ENCODE assay signal across 20 cellular contexts in genomic region chr9:124457887-124458431, GRCh38. TPM values are rescaled to one million over a fixed set of nuclear protein-coding genes. Genes with fewer than 3 reads are reported as not detected.
DNase-seq lines count a peak whose midpoint lies in the region; ATAC-seq, FAIRE-seq and TF ChIP-seq lines count a peak whose summit lies in the region.
"Had no signal": no experiment of that assay in that cellular context is flagged by ENCODE, and none has a peak within 500 bp of the region (broad histone marks: within the 10 kb centered on the region; RNA-seq: fewer than 3 reads in every experiment).

No MANE protein-coding gene starts in this region.

- no peaks in the 10 kb centered on the region for H3K36me3 Mint-ChIP-seq in CD14-positive monocyte
- H3K36me3 Mint-ChIP-seq in GM23338 (ENCODE audit: low read depth): no peaks in the 10 kb centered on the region
- H3K36me3 Mint-ChIP-seq in mesothelial cell of epicardium: no peaks in the 10 kb centered on the region
- H3K36me3 Mint-ChIP-seq: CD4-positive, CD25-positive, alpha-beta regulatory T cell; IgD-negative memory B cell had no signal

- DNase-seq in CD14-positive monocyte (ENCODE audit: low spot score): peak; percentile 44
- DNase-seq in GM23338 (ENCODE audit: low spot score): no peak
- no peak for DNase-seq in bronchial epithelial cell (ENCODE audit: low read depth)
- no peak for DNase-seq in neuronal stem cell (ENCODE audit: low spot score)
- DNase-seq in NCI-H748 (lab: John Stamatoyannopoulos, UW; ENCODE audit: unreplicated experiment): no peak
- DNase-seq in GM19238 (ENCODE audit: insufficient read length, low spot score): no peak
- no peak for DNase-seq in mesothelial cell of epicardium (ENCODE audit: low spot score in 2 of 2, unreplicated experiment in 2 of 2)
- DNase-seq: ACHN; CD4-positive, CD25-positive, alpha-beta regulatory T cell; DMS153; GM23248; HFFc6; NCI-H1417; NCI-H187 treated with DMSO at 0.1 percent for 48 hours; NCI-H69 had no signal

- peak; percentile 11 for ATAC-seq in GM23338
- ATAC-seq in HG03280 (IDR thresholded peaks at IDR 0.05; ENCODE audit: unreplicated experiment): no peak

- peak overlapping the region; percentile 59 for H3K23ac ChIP-seq in neuronal stem cell (ENCODE audit: low read depth, low read length, poor library complexity)

- H3K4me3 Mint-ChIP-seq in CD14-positive monocyte (no peak overlapping the region), GM23338 (no peak overlapping the region), mesothelial cell of epicardium (no peak overlapping the region)
- H3K4me3 Mint-ChIP-seq: CD4-positive, CD25-positive, alpha-beta regulatory T cell; HFFc6 had no signal

- H4K91ac ChIP-seq in neuronal stem cell (ENCODE audit: low read depth, low read length, poor library complexity): no peak overlapping the region

- no peaks in the 10 kb centered on the region for H3K79me2 ChIP-seq in GM23338 (replicated peaks; ENCODE audit: insufficient read depth)

- peak overlapping the region; percentile 25 for H2BK15ac ChIP-seq in neuronal stem cell (ENCODE audit: low read length)

- H3K4me1 Mint-ChIP-seq in CD14-positive monocyte: no peaks in the 10 kb centered on the region
- H3K4me1 Mint-ChIP-seq in GM23338: peaks cover 5% of the 10 kb centered on the region
- H3K4me1 Mint-ChIP-seq in mesothelial cell of epicardium: no peaks in the 10 kb centered on the region
- H3K4me1 Mint-ChIP-seq: CD4-positive, CD25-positive, alpha-beta regulatory T cell; IgD-negative memory B cell had no signal

- H3K18ac ChIP-seq in neuronal stem cell (ENCODE audit: low read length): no peak overlapping the region

- H2AFZ ChIP-seq in GM23338 (no peak overlapping the region), neuronal stem cell (ENCODE audit: low read length) (no peak overlapping the region)
- H2AFZ ChIP-seq: GM23248 had no signal

- H3K9ac ChIP-seq in neuronal stem cell (ENCODE audit: low read depth, low read length, poor library complexity): peak overlapping the region; percentile 64
- H3K9ac ChIP-seq: GM23248 had no signal

- peak; percentile 50 for FAIRE-seq in bronchial epithelial cell (lab: Jason Lieb, UNC)

- TF ChIP-seq CTCF in CD14-positive monocyte (IDR thresholded peaks at IDR 0.05) (no peak), GM23338 (conservative IDR thresholded peaks at IDR 0.05; ENCODE audit: low read depth in 2 of 2) (peak; percentile 14 to 65; a peak in 3 of 4 replicates), bronchial epithelial cell (IDR thresholded peaks at IDR 0.05; ENCODE audit: insufficient read depth, low read length, severe bottlenecking) (peak; percentile 6), mesothelial cell of epicardium (IDR thresholded peaks at IDR 0.05; ENCODE audit: unreplicated experiment) (no peak)

- H2AK5ac ChIP-seq in neuronal stem cell (ENCODE audit: low read depth, low read length): peak overlapping the region; percentile 15

- no peaks in the 10 kb centered on the region for H3K9me2 ChIP-seq in GM23338 (ENCODE audit: insufficient read depth)

- H2BK12ac ChIP-seq in neuronal stem cell (ENCODE audit: low read length): no peak overlapping the region

- H2BK120ac ChIP-seq in neuronal stem cell (ENCODE audit: low read depth, low read length): no peak overlapping the region

- no peak overlapping the region for H3K4ac ChIP-seq in neuronal stem cell (ENCODE audit: low read length)

- H4K8ac ChIP-seq in neuronal stem cell (ENCODE audit: low read depth, low read length): no peak overlapping the region

- WGBS in neuronal stem cell (ENCODE audit: extremely low coverage in 2 of 2, insufficient read length in 2 of 2, insufficient replicate concordance in 1 of 2), 2 donors: no CpG with 5 or more reads among the region's 8 CpGs

- peaks cover under 1 to 4% of the 10 kb centered on the region in 2 donors for H3K9me3 ChIP-seq in neuronal stem cell (replicated peaks in 1 of 2; ENCODE audit: control insufficient read depth in 2 of 2, insufficient read depth in 1 of 2, low read depth in 1 of 2, low read length in 2 of 2)
- H3K9me3 ChIP-seq: Caco-2 had no signal

- no peak overlapping the region for H2BK5ac ChIP-seq in neuronal stem cell (ENCODE audit: low read length)

- H3K27me3 Mint-ChIP-seq in CD14-positive monocyte (ENCODE audit: low read depth in 3 of 3) (peaks cover 7 to 31% (median 20%) of the 10 kb centered on the region in 3 donors), GM23338 (ENCODE audit: insufficient read depth, low read depth, poor library complexity) (peaks cover 7% of the 10 kb centered on the region), mesothelial cell of epicardium (ENCODE audit: low read depth) (peaks cover 37% of the 10 kb centered on the region)

- no peaks in the 10 kb centered on the region; the same call in 1 of the 2 replicates for H4K20me1 ChIP-seq in GM23338 (replicated peaks; ENCODE audit: insufficient read depth)

- no peak overlapping the region for H3K27ac Mint-ChIP-seq in CD14-positive monocyte
- no peak overlapping the region for H3K27ac Mint-ChIP-seq in GM23338
- H3K27ac Mint-ChIP-seq in mesothelial cell of epicardium: no peak overlapping the region
- H3K27ac Mint-ChIP-seq: CD4-positive, CD25-positive, alpha-beta regulatory T cell; HFFc6; IgD-negative memory B cell had no signal

- H3K36me3 ChIP-seq in GM23338 (ENCODE audit: insufficient read depth) (no peaks in the 10 kb centered on the region), bronchial epithelial cell (ENCODE audit: control insufficient read depth, insufficient read depth, low read length) (no peaks in the 10 kb centered on the region), neuronal stem cell (replicated peaks in 1 of 2; ENCODE audit: control insufficient read depth in 2 of 2, insufficient read depth in 2 of 2, low read length in 2 of 2) (no peaks in the 10 kb centered on the region)

- no peak overlapping the region for H3K14ac ChIP-seq in neuronal stem cell (ENCODE audit: low read length)

- no peak overlapping the region for H3K27ac ChIP-seq in GM23338 (ENCODE audit: low read depth)
- H3K27ac ChIP-seq in neuronal stem cell (replicated peaks; ENCODE audit: low read length): no peak overlapping the region
- H3K27ac ChIP-seq: GM23248 had no signal

- H3K9me3 Mint-ChIP-seq in CD14-positive monocyte (peaks cover 0 to 5% (median 4%) of the 10 kb centered on the region in 7 donors), GM23338 (no peaks in the 10 kb centered on the region; the same call in 2 of the 3 replicates), mesothelial cell of epicardium (peaks cover 9% of the 10 kb centered on the region)
- H3K9me3 Mint-ChIP-seq: HFFc6 had no signal

- no peaks in the 10 kb centered on the region for H3K79me1 ChIP-seq in neuronal stem cell (ENCODE audit: low read depth, low read length)

- H3K4me2 ChIP-seq in GM23338: no peak overlapping the region
- H3K4me2 ChIP-seq in neuronal stem cell (ENCODE audit: insufficient read depth, low read length, poor library complexity, severe bottlenecking): no peak overlapping the region

- H3K27me3 ChIP-seq in GM23338 (ENCODE audit: insufficient read depth) (peaks cover 3% of the 10 kb centered on the region; the same call in 1 of the 2 replicates), bronchial epithelial cell (ENCODE audit: control insufficient read depth, insufficient read depth, low read length) (no peaks in the 10 kb centered on the region), neuronal stem cell (ENCODE audit: control insufficient read depth in 3 of 3, insufficient read depth in 3 of 3, low read depth in 1 of 3, low read length in 3 of 3) (peaks cover 2 to 30% (median 11%) of the 10 kb centered on the region in 3 experiments)

- intact Hi-C loops in CD14-positive monocyte (cut with micrococcal nuclease): no loop called here

- H3F3A ChIP-seq in GM23338 (replicated peaks; ENCODE audit: low read depth): no peaks in the 10 kb centered on the region

- no peaks in the 10 kb centered on the region for H3K4me1 ChIP-seq in GM23338 (ENCODE audit: insufficient read depth)
- H3K4me1 ChIP-seq in neuronal stem cell (ENCODE audit: control insufficient read depth in 2 of 2, insufficient read depth in 1 of 2, low read depth in 1 of 2, low read length in 2 of 2): peaks cover 0 to 1% of the 10 kb centered on the region in 2 donors

- H3K4me3 ChIP-seq in GM23338: no peak overlapping the region
- H3K4me3 ChIP-seq in bronchial epithelial cell (ENCODE audit: low read depth, low read length): no peak overlapping the region
- H3K4me3 ChIP-seq in neuronal stem cell (ENCODE audit: low read length in 2 of 2): no peak overlapping the region
- H3K4me3 ChIP-seq: GM23248 had no signal

TF ChIP-seq in GM23338, 12 proteins besides CTCF, POLR2A, EP300 and RAD21 (continues in another document):
- no peak for TF ChIP-seq EZH2phosphoT487 (IDR thresholded peaks at IDR 0.05; ENCODE audit: unreplicated experiment)
- no peak for TF ChIP-seq POLR2AphosphoS5 (IDR thresholded peaks at IDR 0.05; ENCODE audit: low read depth)
- no peak for TF ChIP-seq EZH2 (IDR thresholded peaks at IDR 0.05; ENCODE audit: low read depth, unreplicated experiment)
- no peak for TF ChIP-seq ZNF331 (CRISPR knock-in tag; IDR thresholded peaks at IDR 0.05; ENCODE audit: low read depth)
- no peak for TF ChIP-seq NANOG (IDR thresholded peaks at IDR 0.05; ENCODE audit: borderline replicate concordance)

RNA-seq across cellular contexts. Expression of gene ADGRD2, which starts 7.7 kb away (rescaled TPM):
- polyA plus RNA-seq in CD14-positive monocyte: not detected
- 0.45 TPM in 1 of 2 replicates, not detected in the other for total RNA-seq in GM23338 (2014; rRNA removed; shearing (Covaris generic))
- polyA plus RNA-seq in GM23338 (2016; fragmentation: Nextera tagmentation; extraction: Ambion mirVana): 0.78 and 0.89 TPM in 2 replicates
- total RNA-seq in bronchial epithelial cell: 0.38 TPM in 1 of 2 replicates, not detected in the other
- 0.54 TPM for polyA plus RNA-seq in neuronal stem cell (2013, experiment 1 of 2)
- 0.58 TPM for polyA plus RNA-seq in neuronal stem cell (2013, experiment 2 of 2)
- total RNA-seq in mesothelial cell of epicardium: 0.62 to 0.78 TPM (median 0.63 TPM) in 3 replicates
- total RNA-seq: Caco-2; CD4-positive, CD25-positive, alpha-beta regulatory T cell; GM23248; HFFc6; HT1080; LHCN-M2 had no signal
- polyA plus RNA-seq: CD4-positive, CD25-positive, alpha-beta regulatory T cell; GM23248; IgD-negative memory B cell had no signal

RNA-seq across cellular contexts. Expression of gene PSMB7, which starts 42.7 kb away (rescaled TPM):
- 100 to 1,000 TPM; 191 to 194 TPM for polyA plus RNA-seq in CD14-positive monocyte
- total RNA-seq in GM23338 (2014; rRNA removed; shearing (Covaris generic)): 255 and 364 TPM in 2 replicates
- 238 and 268 TPM in 2 replicates for polyA plus RNA-seq in GM23338 (2016; fragmentation: Nextera tagmentation; extraction: Ambion mirVana)
- 275 and 335 TPM in 2 replicates for total RNA-seq in bronchial epithelial cell
- 189 TPM for polyA plus RNA-seq in neuronal stem cell (2013, experiment 1 of 2)
- 189 TPM for polyA plus RNA-seq in neuronal stem cell (2013, experiment 2 of 2)
- total RNA-seq in mesothelial cell of epicardium: 137 to 142 TPM (median 139 TPM) in 3 replicates

RNA-seq across cellular contexts. Expression of gene NR5A1, which starts 49.2 kb away (rescaled TPM):
- polyA plus RNA-seq in CD14-positive monocyte (not detected), GM23338 (2016; fragmentation: Nextera tagmentation; extraction: Ambion mirVana) (not detected in 2 replicates)
- total RNA-seq in GM23338 (2014; rRNA removed; shearing (Covaris generic)): 0.21 and 5.7 TPM in 2 replicates
- total RNA-seq in bronchial epithelial cell (not detected in 2 replicates), mesothelial cell of epicardium (0.25 TPM in 1 of 3 replicates, not detected in the others)
- 0.33 TPM for polyA plus RNA-seq in neuronal stem cell (2013, experiment 1 of 2)
- 0.30 TPM for polyA plus RNA-seq in neuronal stem cell (2013, experiment 2 of 2)
- total RNA-seq: CD4-positive, CD25-positive, alpha-beta regulatory T cell; GM23248; HFFc6; HT1080; LHCN-M2 had no signal
- polyA plus RNA-seq: CD4-positive, CD25-positive, alpha-beta regulatory T cell; GM23248; IgD-negative memory B cell had no signal

Comparison
In these comparisons a context has a peak if more than half of its experiments do, and no peak if none do; other contexts are left out.
1. CTCF ChIP-seq: peak in GM23338 (2 of 2) and bronchial epithelial cell (single experiment); none in CD14-positive monocyte (single experiment) and mesothelial cell of epicardium (single experiment).